Comparison of ENCODE assay signal across 8 cellular contexts in the genomic region with DNA sequence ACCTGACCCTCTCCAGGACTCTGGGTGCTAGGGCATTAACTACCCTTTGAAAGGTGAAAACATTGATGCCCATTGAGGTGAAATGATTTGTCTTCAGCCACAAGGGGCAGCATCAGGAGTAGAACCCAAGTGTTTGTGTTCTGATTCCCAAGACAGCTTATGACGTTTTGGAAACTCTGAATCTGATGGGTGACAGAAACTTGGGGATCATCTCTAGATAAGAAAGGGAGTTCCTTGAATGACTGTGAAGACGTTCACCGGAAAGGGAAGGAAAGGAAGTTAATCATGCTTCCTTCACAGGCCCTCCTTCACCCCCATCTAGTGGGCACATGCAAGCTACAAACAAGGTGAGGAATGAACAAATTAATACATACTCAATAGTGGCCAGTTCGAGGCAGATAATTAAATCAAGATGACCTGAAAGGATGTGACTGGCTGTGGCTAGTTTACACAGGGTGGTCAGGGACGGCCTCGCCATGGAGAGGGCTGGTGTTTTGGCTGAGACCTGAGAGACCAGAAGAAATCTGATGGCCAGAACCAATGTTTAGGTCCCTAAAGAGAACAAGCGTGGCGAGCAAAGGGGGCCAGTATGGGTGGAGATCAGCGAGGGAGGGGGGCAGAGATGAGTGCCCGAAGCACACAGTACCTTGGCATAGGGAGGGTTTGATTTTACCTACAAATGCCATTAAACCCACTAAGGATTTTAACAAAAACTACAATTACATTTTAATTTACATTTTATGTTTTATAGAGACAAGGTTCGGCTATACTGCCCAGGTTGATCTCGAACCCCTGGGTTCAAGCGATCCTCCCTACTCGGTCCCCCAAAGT. TPM values are rescaled to one million over a fixed set of nuclear protein-coding genes. Genes with fewer than 3 reads are reported as not detected.
DNase-seq lines count a peak whose midpoint lies in the region; ATAC-seq and TF ChIP-seq lines count a peak whose summit lies in the region.

No MANE protein-coding gene starts in this region.

- TF ChIP-seq CTCF in foreskin keratinocyte (conservative IDR thresholded peaks at IDR 0.05): peak; percentile 92
- TF ChIP-seq CTCF in ovary (IDR thresholded peaks at IDR 0.05): peak in 2 of 3 donors; percentile 31 to 41
- TF ChIP-seq CTCF in upper lobe of right lung (IDR thresholded peaks at IDR 0.05): peak; percentile 51

- TF ChIP-seq EP300 in ovary (IDR thresholded peaks at IDR 0.05): no peak

- H3K4me1 ChIP-seq in foreskin keratinocyte: peaks cover 6% of the 10 kb centered on the region
- H3K4me1 ChIP-seq in ovary (ENCODE audit: insufficient read depth): peaks cover 5% of the 10 kb centered on the region
- H3K4me1 ChIP-seq in upper lobe of right lung: peaks cover 10% of the 10 kb centered on the region

- H3K9me3 Mint-ChIP-seq in activated T-cell treated with anti-CD3 and anti-CD28 coated beads, Interleukin-2, amount 50 U/mL, for 72 hours: no peaks in the 10 kb centered on the region

- H3K4me3 ChIP-seq in ovary (peak overlapping the region; percentile 44), upper lobe of right lung (peak overlapping the region; percentile 76)

- H3K27ac ChIP-seq in foreskin keratinocyte (peak overlapping the region; percentile 84), ovary (peak overlapping the region; percentile 8 to 86), upper lobe of right lung (peak overlapping the region; percentile 96)

- H3K36me3 Mint-ChIP-seq in activated T-cell treated with anti-CD3 and anti-CD28 coated beads, Interleukin-2, amount 50 U/mL, for 72 hours (ENCODE audit: insufficient read depth in 2 of 2): peaks cover 0 to 2% of the 10 kb centered on the region in 2 donors

- 32 to 51% (median 48%) methylated on average over 14 of the region's 14 CpGs for WGBS in ovary, 3 donors

- peak; percentile 29 for ATAC-seq in GM19395 (IDR thresholded peaks at IDR 0.05; ENCODE audit: unreplicated experiment)
- ATAC-seq in activated T-cell treated with anti-CD3 and anti-CD28 coated beads, Interleukin-2, amount 50 U/mL, for 72 hours (replicated peaks in 1 of 2): peak; percentile 42 to 48
- ATAC-seq in foreskin keratinocyte: peak; percentile 47
- peak; percentile 1 for ATAC-seq in upper lobe of right lung
- ATAC-seq in GM21367 (IDR thresholded peaks at IDR 0.05; ENCODE audit: unreplicated experiment): no peak

- peaks cover 38% of the 10 kb centered on the region for H3K4me1 Mint-ChIP-seq in activated T-cell treated with anti-CD3 and anti-CD28 coated beads, Interleukin-2, amount 50 U/mL, for 72 hours (ENCODE audit: low read depth)

- H3K9me3 ChIP-seq in ovary: no peaks in the 10 kb centered on the region
- H3K9me3 ChIP-seq in upper lobe of right lung: no peaks in the 10 kb centered on the region

- peak overlapping the region; percentile 86 to 96 for H3K4me3 Mint-ChIP-seq in activated T-cell treated with anti-CD3 and anti-CD28 coated beads, Interleukin-2, amount 50 U/mL, for 72 hours

- no peaks in the 10 kb centered on the region for H3K27me3 Mint-ChIP-seq in activated T-cell treated with anti-CD3 and anti-CD28 coated beads, Interleukin-2, amount 50 U/mL, for 72 hours (ENCODE audit: low read depth)

- peak overlapping the region; percentile 98 for H3K27ac Mint-ChIP-seq in activated T-cell treated with anti-CD3 and anti-CD28 coated beads, Interleukin-2, amount 50 U/mL, for 72 hours

- no peaks in the 10 kb centered on the region for H3K36me3 ChIP-seq in ovary
- H3K36me3 ChIP-seq in upper lobe of right lung: no peaks in the 10 kb centered on the region

- DNase-seq in Ammon's horn (ENCODE audit: low spot score) (peak; percentile 34), OCI-M2 (lab: John Stamatoyannopoulos, UW; ENCODE audit: unreplicated experiment) (peak; percentile 22), foreskin keratinocyte (peak; percentile 80 to 90), ovary (peak in 2 of 5 donors; percentile 28 to 38), upper lobe of right lung (no peak)
- peak; percentile 62 to 66 for DNase-seq in activated T-cell treated with anti-CD3 and anti-CD28 coated beads, Interleukin-2, amount 50 U/mL, for 72 hours

- intact Hi-C loops in ovary (cut with DNase I): no loop called here
- intact Hi-C loops in upper lobe of right lung (cut with DNase I): loop anchor here (10.0 kb wide), 1 partner anchor 325 kb away; no protein-coding TSS in a partner anchor

- no peaks in the 10 kb centered on the region for H3K27me3 ChIP-seq in foreskin keratinocyte
- H3K27me3 ChIP-seq in ovary: no peaks in the 10 kb centered on the region
- no peaks in the 10 kb centered on the region for H3K27me3 ChIP-seq in upper lobe of right lung

- no peak for TF ChIP-seq POLR2A in ovary (IDR thresholded peaks at IDR 0.05)

RNA-seq across cellular contexts. Expression of gene SLC26A2, which starts 0.9 kb away (rescaled TPM):
- 1 to 10 TPM; 7.5 to 8.0 TPM for total RNA-seq in activated T-cell treated with anti-CD3 and anti-CD28 coated beads, Interleukin-2, amount 50 U/mL, for 72 hours
- total RNA-seq in foreskin keratinocyte (11.0 and 13.4 TPM in 2 replicates), ovary (10 to 100 TPM; 11.0 to 19.0 (median 16.9) TPM), upper lobe of right lung (18.9 TPM)
- polyA plus RNA-seq in foreskin keratinocyte (2.1 and 2.3 TPM in 2 replicates), ovary (10 to 100 TPM in 1 of 2 donors, 1 to 10 TPM in 1; 4.4 to 13.3 TPM)

RNA-seq across cellular contexts. Expression of gene PDE6A, which starts 15.0 kb away (rescaled TPM):
- total RNA-seq in activated T-cell treated with anti-CD3 and anti-CD28 coated beads, Interleukin-2, amount 50 U/mL, for 72 hours: under 1 TPM in 1 of 2 donors, not detected in 1; 0.05 TPM
- not detected in 2 replicates for total RNA-seq in foreskin keratinocyte
- polyA plus RNA-seq in foreskin keratinocyte: 0.01 and 0.02 TPM in 2 replicates
- total RNA-seq in ovary: under 1 TPM; 0.05 to 0.46 (median 0.13) TPM
- under 1 TPM; 0.25 to 0.68 TPM for polyA plus RNA-seq in ovary
- 0.09 TPM for total RNA-seq in upper lobe of right lung

RNA-seq across cellular contexts. Expression of gene TIGD6, which starts 40.8 kb away (rescaled TPM):
- total RNA-seq in activated T-cell treated with anti-CD3 and anti-CD28 coated beads, Interleukin-2, amount 50 U/mL, for 72 hours: 1 to 10 TPM; 2.6 to 3.1 TPM
- total RNA-seq in foreskin keratinocyte (3.1 and 3.6 TPM in 2 replicates), ovary (1 to 10 TPM; 2.0 to 6.1 (median 5.5) TPM), upper lobe of right lung (4.0 TPM)
- polyA plus RNA-seq in foreskin keratinocyte (2.7 and 3.0 TPM in 2 replicates), ovary (1 to 10 TPM; 4.2 to 7.6 TPM)

RNA-seq across cellular contexts. Expression of gene HMGXB3, which starts 40.9 kb away (rescaled TPM):
- 10 to 100 TPM; 32.2 to 34.6 TPM for total RNA-seq in activated T-cell treated with anti-CD3 and anti-CD28 coated beads, Interleukin-2, amount 50 U/mL, for 72 hours
- total RNA-seq in foreskin keratinocyte (38.2 and 42.0 TPM in 2 replicates), ovary (10 to 100 TPM; 24.3 to 32.1 (median 28.1) TPM), upper lobe of right lung (33.7 TPM)
- polyA plus RNA-seq in foreskin keratinocyte (16.5 and 17.3 TPM in 2 replicates), ovary (10 to 100 TPM; 14.1 to 30.4 TPM)

Comparison
In these comparisons a context has a peak if more than half of its experiments do, and no peak if none do; other contexts are left out.
1. CTCF ChIP-seq: peak in every context shown above with its lines; median percentile 92 in foreskin keratinocyte; 51 in upper lobe of right lung; 36 in ovary.